2 cellular contexts compared by ENCODE assay signal in the genomic region with DNA sequence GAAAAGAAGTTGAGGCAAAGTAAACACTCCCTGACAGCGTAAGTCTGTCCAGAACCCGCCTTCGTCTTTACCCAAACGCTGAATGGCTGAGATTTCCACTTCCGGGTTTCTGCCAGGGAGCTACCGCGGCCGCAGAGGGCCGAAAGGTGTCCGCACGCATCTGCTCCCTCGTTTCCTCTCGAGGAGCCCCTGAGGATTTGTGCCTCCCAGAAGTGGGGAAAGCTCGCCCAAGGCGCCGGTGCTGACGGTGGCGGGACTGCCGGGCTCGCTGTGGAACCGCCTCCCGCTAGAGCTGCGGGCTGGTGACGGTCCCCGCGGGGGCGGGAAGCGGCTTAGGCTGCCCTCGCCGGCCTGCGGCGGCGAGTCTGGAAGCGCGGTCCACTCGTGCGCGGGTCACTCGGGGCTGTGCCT.
A peak's percentile ranks its signal among the peaks of the same experiment; 100 is the strongest.
TF ChIP-seq lines count a peak whose summit lies in the region.

No MANE protein-coding gene starts in this region.

TF ChIP-seq in SK-N-SH, 30 proteins besides CTCF, POLR2A, EP300 and RAD21 (continued from another document):
- TF ChIP-seq, protein P1, sequence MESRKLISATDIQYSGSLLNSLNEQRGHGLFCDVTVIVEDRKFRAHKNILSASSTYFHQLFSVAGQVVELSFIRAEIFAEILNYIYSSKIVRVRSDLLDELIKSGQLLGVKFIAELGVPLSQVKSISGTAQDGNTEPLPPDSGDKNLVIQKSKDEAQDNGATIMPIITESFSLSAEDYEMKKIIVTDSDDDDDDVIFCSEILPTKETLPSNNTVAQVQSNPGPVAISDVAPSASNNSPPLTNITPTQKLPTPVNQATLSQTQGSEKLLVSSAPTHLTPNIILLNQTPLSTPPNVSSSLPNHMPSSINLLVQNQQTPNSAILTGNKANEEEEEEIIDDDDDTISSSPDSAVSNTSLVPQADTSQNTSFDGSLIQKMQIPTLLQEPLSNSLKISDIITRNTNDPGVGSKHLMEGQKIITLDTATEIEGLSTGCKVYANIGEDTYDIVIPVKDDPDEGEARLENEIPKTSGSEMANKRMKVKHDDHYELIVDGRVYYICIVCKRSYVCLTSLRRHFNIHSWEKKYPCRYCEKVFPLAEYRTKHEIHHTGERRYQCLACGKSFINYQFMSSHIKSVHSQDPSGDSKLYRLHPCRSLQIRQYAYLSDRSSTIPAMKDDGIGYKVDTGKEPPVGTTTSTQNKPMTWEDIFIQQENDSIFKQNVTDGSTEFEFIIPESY (IDR thresholded peaks at IDR 0.05; ENCODE audit: borderline replicate concordance, low read depth): peak; percentile 17; the same call in 1 of the 2 replicates
- TF ChIP-seq FOSL2 (IDR thresholded peaks at IDR 0.05; ENCODE audit: borderline replicate concordance, low read depth): no peak
- TF ChIP-seq MEF2A (IDR thresholded peaks at IDR 0.05; ENCODE audit: borderline replicate concordance, low read depth): no peak
- TF ChIP-seq MXI1 (IDR thresholded peaks at IDR 0.05; ENCODE audit: low read depth, low read length): peak; percentile 75
- TF ChIP-seq, protein P2, sequence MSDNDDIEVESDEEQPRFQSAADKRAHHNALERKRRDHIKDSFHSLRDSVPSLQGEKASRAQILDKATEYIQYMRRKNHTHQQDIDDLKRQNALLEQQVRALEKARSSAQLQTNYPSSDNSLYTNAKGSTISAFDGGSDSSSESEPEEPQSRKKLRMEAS (IDR thresholded peaks at IDR 0.05; ENCODE audit: low read depth): peak; percentile 88
- TF ChIP-seq, protein P3, sequence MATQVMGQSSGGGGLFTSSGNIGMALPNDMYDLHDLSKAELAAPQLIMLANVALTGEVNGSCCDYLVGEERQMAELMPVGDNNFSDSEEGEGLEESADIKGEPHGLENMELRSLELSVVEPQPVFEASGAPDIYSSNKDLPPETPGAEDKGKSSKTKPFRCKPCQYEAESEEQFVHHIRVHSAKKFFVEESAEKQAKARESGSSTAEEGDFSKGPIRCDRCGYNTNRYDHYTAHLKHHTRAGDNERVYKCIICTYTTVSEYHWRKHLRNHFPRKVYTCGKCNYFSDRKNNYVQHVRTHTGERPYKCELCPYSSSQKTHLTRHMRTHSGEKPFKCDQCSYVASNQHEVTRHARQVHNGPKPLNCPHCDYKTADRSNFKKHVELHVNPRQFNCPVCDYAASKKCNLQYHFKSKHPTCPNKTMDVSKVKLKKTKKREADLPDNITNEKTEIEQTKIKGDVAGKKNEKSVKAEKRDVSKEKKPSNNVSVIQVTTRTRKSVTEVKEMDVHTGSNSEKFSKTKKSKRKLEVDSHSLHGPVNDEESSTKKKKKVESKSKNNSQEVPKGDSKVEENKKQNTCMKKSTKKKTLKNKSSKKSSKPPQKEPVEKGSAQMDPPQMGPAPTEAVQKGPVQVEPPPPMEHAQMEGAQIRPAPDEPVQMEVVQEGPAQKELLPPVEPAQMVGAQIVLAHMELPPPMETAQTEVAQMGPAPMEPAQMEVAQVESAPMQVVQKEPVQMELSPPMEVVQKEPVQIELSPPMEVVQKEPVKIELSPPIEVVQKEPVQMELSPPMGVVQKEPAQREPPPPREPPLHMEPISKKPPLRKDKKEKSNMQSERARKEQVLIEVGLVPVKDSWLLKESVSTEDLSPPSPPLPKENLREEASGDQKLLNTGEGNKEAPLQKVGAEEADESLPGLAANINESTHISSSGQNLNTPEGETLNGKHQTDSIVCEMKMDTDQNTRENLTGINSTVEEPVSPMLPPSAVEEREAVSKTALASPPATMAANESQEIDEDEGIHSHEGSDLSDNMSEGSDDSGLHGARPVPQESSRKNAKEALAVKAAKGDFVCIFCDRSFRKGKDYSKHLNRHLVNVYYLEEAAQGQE (IDR thresholded peaks at IDR 0.05; ENCODE audit: low read depth, low read length): peak; percentile 65; the same call in 1 of the 2 replicates
- no peak for TF ChIP-seq RXRA (IDR thresholded peaks at IDR 0.05; ENCODE audit: borderline replicate concordance, low read depth)
- peak; percentile 75 for TF ChIP-seq CHD2 (IDR thresholded peaks at IDR 0.05; ENCODE audit: low read length, partially characterized antibody)
- TF ChIP-seq TCF12 (IDR thresholded peaks at IDR 0.05): no peak
- TF ChIP-seq ELF1 (IDR thresholded peaks at IDR 0.05): peak; percentile 99
- TF ChIP-seq, protein P4, sequence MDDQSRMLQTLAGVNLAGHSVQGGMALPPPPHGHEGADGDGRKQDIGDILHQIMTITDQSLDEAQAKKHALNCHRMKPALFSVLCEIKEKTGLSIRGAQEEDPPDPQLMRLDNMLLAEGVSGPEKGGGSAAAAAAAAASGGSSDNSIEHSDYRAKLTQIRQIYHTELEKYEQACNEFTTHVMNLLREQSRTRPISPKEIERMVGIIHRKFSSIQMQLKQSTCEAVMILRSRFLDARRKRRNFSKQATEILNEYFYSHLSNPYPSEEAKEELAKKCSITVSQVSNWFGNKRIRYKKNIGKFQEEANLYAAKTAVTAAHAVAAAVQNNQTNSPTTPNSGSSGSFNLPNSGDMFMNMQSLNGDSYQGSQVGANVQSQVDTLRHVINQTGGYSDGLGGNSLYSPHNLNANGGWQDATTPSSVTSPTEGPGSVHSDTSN (IDR thresholded peaks at IDR 0.05): no peak
- TF ChIP-seq FOXJ3 (CRISPR knock-in tag; IDR thresholded peaks at IDR 0.05): peak; percentile 36; the same call in 1 of the 2 replicates
- TF ChIP-seq, protein P5, sequence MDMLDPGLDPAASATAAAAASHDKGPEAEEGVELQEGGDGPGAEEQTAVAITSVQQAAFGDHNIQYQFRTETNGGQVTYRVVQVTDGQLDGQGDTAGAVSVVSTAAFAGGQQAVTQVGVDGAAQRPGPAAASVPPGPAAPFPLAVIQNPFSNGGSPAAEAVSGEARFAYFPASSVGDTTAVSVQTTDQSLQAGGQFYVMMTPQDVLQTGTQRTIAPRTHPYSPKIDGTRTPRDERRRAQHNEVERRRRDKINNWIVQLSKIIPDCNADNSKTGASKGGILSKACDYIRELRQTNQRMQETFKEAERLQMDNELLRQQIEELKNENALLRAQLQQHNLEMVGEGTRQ (IDR thresholded peaks at IDR 0.05; ENCODE audit: borderline replicate concordance, low read depth, low read length): no peak

TF ChIP-seq in liver, 16 proteins besides CTCF, POLR2A, EP300 and RAD21 (continued from another document):
- TF ChIP-seq, protein P1 (IDR thresholded peaks at IDR 0.05): no peak
- peak; percentile 39 for TF ChIP-seq YY1 (IDR thresholded peaks at IDR 0.05)
